Comparison of ENCODE assay signal across 16 cellular contexts in genomic region chr1:209710098-209710497, GRCh38. TPM values are rescaled to one million over a fixed set of nuclear protein-coding genes. Genes with fewer than 3 reads are reported as not detected.
DNase-seq lines count a peak whose midpoint lies in the region; ATAC-seq and TF ChIP-seq lines count a peak whose summit lies in the region.
"Had no signal": no experiment of that assay in that cellular context is flagged by ENCODE, and none has a peak within 500 bp of the region (broad histone marks: within the 10 kb centered on the region; RNA-seq: fewer than 3 reads in every experiment).

No MANE protein-coding gene starts in this region.

- DNase-seq in activated CD8-positive, alpha-beta memory T cell treated with anti-CD3 and anti-CD28 coated beads, Interleukin-2, amount 10 ng/mL, durations not matched to agents 7 days and 5 days: peak; percentile 44
- no peak for DNase-seq in activated CD8-positive, alpha-beta memory T cell treated with anti-CD3 and anti-CD28 coated beads for 24 hours
- DNase-seq in M059J (ENCODE audit: low read depth): peak; percentile 35
- DNase-seq in choroid plexus epithelial cell (ENCODE audit: low read depth): peak; percentile 18
- DNase-seq in glutamatergic neuron: no peak
- DNase-seq in H7: no peak
- no peak for DNase-seq in NCI-H774 (lab: John Stamatoyannopoulos, UW)
- DNase-seq: activated CD4-positive, CD25-positive, alpha-beta regulatory T cell treated with anti-CD3 and anti-CD28 coated beads, Interleukin-2, amount 50 U/mL, for 72 hours; GDM1; NCI-H526; sigmoid colon; stimulated activated CD4-positive, alpha-beta T cell treated with anti-CD3 and anti-CD28 coated beads, Interleukin-4, amount 100 ng/mL, for 4 hours had no signal

- peak; percentile 63 for ATAC-seq in activated CD8-positive, alpha-beta memory T cell treated with anti-CD3 and anti-CD28 coated beads, Interleukin-2, amount 10 ng/mL, durations not matched to agents 7 days and 5 days
- ATAC-seq in GM19372 (IDR thresholded peaks at IDR 0.05; ENCODE audit: low read depth, unreplicated experiment): peak; percentile 59

- peaks cover 18% of the 10 kb centered on the region for H3K4me1 Mint-ChIP-seq in activated CD8-positive, alpha-beta memory T cell treated with anti-CD3 and anti-CD28 coated beads, Interleukin-2, amount 10 ng/mL, durations not matched to agents 7 days and 5 days
- H3K4me1 Mint-ChIP-seq in glutamatergic neuron (ENCODE audit: low read depth, unreplicated experiment): no peaks in the 10 kb centered on the region

- H3K36me3 ChIP-seq in H7 (replicated peaks; ENCODE audit: control insufficient read depth, insufficient read depth, low read length): no peaks in the 10 kb centered on the region
- H3K36me3 ChIP-seq: HAP-1, sigmoid colon had no signal

- H3K4me3 ChIP-seq in choroid plexus epithelial cell (ENCODE audit: low read depth, low read length): no peak overlapping the region
- no peak overlapping the region for H3K4me3 ChIP-seq in H7 (ENCODE audit: insufficient read depth, low read depth, low read length)
- H3K4me3 ChIP-seq: HAP-1, sigmoid colon had no signal

- peaks cover 2% of the 10 kb centered on the region for H3K36me3 Mint-ChIP-seq in activated CD8-positive, alpha-beta memory T cell treated with anti-CD3 and anti-CD28 coated beads, Interleukin-2, amount 10 ng/mL, durations not matched to agents 7 days and 5 days
- H3K36me3 Mint-ChIP-seq in glutamatergic neuron (ENCODE audit: unreplicated experiment): no peaks in the 10 kb centered on the region

- no peaks in the 10 kb centered on the region for H3K27me3 Mint-ChIP-seq in activated CD8-positive, alpha-beta memory T cell treated with anti-CD3 and anti-CD28 coated beads, Interleukin-2, amount 10 ng/mL, durations not matched to agents 7 days and 5 days
- no peaks in the 10 kb centered on the region for H3K27me3 Mint-ChIP-seq in glutamatergic neuron (ENCODE audit: unreplicated experiment)

- H3K27me3 ChIP-seq in H7 (ENCODE audit: control insufficient read depth, insufficient read depth, low read length): no peaks in the 10 kb centered on the region
- H3K27me3 ChIP-seq: sigmoid colon had no signal

- no peak overlapping the region for H3K4me3 Mint-ChIP-seq in activated CD8-positive, alpha-beta memory T cell treated with anti-CD3 and anti-CD28 coated beads, Interleukin-2, amount 10 ng/mL, durations not matched to agents 7 days and 5 days
- H3K4me3 Mint-ChIP-seq in glutamatergic neuron (ENCODE audit: unreplicated experiment): no peak overlapping the region

- H3K9me3 Mint-ChIP-seq in activated CD8-positive, alpha-beta memory T cell treated with anti-CD3 and anti-CD28 coated beads, Interleukin-2, amount 10 ng/mL, durations not matched to agents 7 days and 5 days (ENCODE audit: low read depth): no peaks in the 10 kb centered on the region
- H3K9me3 Mint-ChIP-seq in glutamatergic neuron (ENCODE audit: unreplicated experiment): no peaks in the 10 kb centered on the region

- H3K27ac Mint-ChIP-seq in activated CD8-positive, alpha-beta memory T cell treated with anti-CD3 and anti-CD28 coated beads, Interleukin-2, amount 10 ng/mL, durations not matched to agents 7 days and 5 days: peak overlapping the region; percentile 67
- H3K27ac Mint-ChIP-seq in glutamatergic neuron (ENCODE audit: unreplicated experiment): no peak overlapping the region

- CTCF ChIA-PET in activated CD8-positive, alpha-beta memory T cell treated with anti-CD3 and anti-CD28 coated beads, Interleukin-2, amount 10 ng/mL, durations not matched to agents 7 days and 5 days (lab: Charles Lee): interaction anchor here (0.7 to 1.5 kb wide), 2 partner anchors 36 to 67 kb away, joined by 3 read pairs; no protein-coding TSS in a partner anchor

- TF ChIP-seq CTCF in choroid plexus epithelial cell (conservative IDR thresholded peaks at IDR 0.05; ENCODE audit: low read depth, low read length) (no peak), glutamatergic neuron (IDR thresholded peaks at IDR 0.05; ENCODE audit: partially characterized antibody, unreplicated experiment) (no peak)

RNA-seq across cellular contexts. Expression of gene HSD11B1, which starts 5.5 kb away (rescaled TPM):
- under 1 TPM in 1 of 2 experiments, not detected in 1; 0.91 TPM for total RNA-seq in activated CD8-positive, alpha-beta memory T cell treated with anti-CD3 and anti-CD28 coated beads, Interleukin-2, amount 10 ng/mL, durations not matched to agents 7 days and 5 days
- total RNA-seq in M059J (2014; rRNA removed; shearing (Covaris generic)): 1.9 and 4.3 TPM in 2 replicates
- not detected for total RNA-seq in glutamatergic neuron (ENCODE audit: unreplicated experiment)
- not detected in 2 replicates for total RNA-seq in H7 (2014; rRNA removed; shearing (Covaris generic))

RNA-seq across cellular contexts. Expression of gene G0S2, which starts 34.9 kb away (rescaled TPM):
- total RNA-seq in activated CD8-positive, alpha-beta memory T cell treated with anti-CD3 and anti-CD28 coated beads, Interleukin-2, amount 10 ng/mL, durations not matched to agents 7 days and 5 days: 1 to 10 TPM in 1 of 2 experiments, under 1 TPM in 1; 0.70 to 1.5 TPM
- 267 and 322 TPM in 2 replicates for total RNA-seq in M059J (2014; rRNA removed; shearing (Covaris generic))
- total RNA-seq in glutamatergic neuron (ENCODE audit: unreplicated experiment): 2.5 TPM
- 0.48 and 0.74 TPM in 2 replicates for total RNA-seq in H7 (2014; rRNA removed; shearing (Covaris generic))

RNA-seq across cellular contexts. Expression of gene TRAF3IP3, which starts 45.8 kb away (rescaled TPM):
- 100 to 1,000 TPM; 351 to 406 TPM for total RNA-seq in activated CD8-positive, alpha-beta memory T cell treated with anti-CD3 and anti-CD28 coated beads, Interleukin-2, amount 10 ng/mL, durations not matched to agents 7 days and 5 days
- total RNA-seq in M059J (2014; rRNA removed; shearing (Covaris generic)): not detected in 2 replicates
- total RNA-seq in glutamatergic neuron (ENCODE audit: unreplicated experiment): not detected
- not detected in 2 replicates for total RNA-seq in H7 (2014; rRNA removed; shearing (Covaris generic))
- total RNA-seq: bronchial epithelial cell, osteoblast had no signal

RNA-seq across cellular contexts. Expression of gene LAMB3, which starts 57.9 kb away (rescaled TPM):
- total RNA-seq in activated CD8-positive, alpha-beta memory T cell treated with anti-CD3 and anti-CD28 coated beads, Interleukin-2, amount 10 ng/mL, durations not matched to agents 7 days and 5 days: 1 to 10 TPM; 1.3 to 2.5 TPM
- total RNA-seq in M059J (2014; rRNA removed; shearing (Covaris generic)): 31.5 and 62.2 TPM in 2 replicates
- 0.54 TPM for total RNA-seq in glutamatergic neuron (ENCODE audit: unreplicated experiment)
- total RNA-seq in H7 (2014; rRNA removed; shearing (Covaris generic)): 0.45 and 1.0 TPM in 2 replicates

Comparison
In these comparisons a context has a peak if more than half of its experiments do, and no peak if none do; other contexts are left out.
1. DNase-seq: peak in activated CD8-positive, alpha-beta memory T cell treated with anti-CD3 and anti-CD28 coated beads, Interleukin-2, amount 10 ng/mL, durations not matched to agents 7 days and 5 days (single experiment), M059J (single experiment) and choroid plexus epithelial cell (single experiment); none in activated CD8-positive, alpha-beta memory T cell treated with anti-CD3 and anti-CD28 coated beads for 24 hours (single experiment), glutamatergic neuron (single experiment), H7 (single experiment) and NCI-H774 (single experiment).
2. RNA of gene G0S2, which starts 34.9 kb away (total RNA-seq): 267 to 322 TPM in M059J; 2.5 TPM in glutamatergic neuron (single experiment), 0.70 to 1.5 TPM in activated CD8-positive, alpha-beta memory T cell treated with anti-CD3 and anti-CD28 coated beads, Interleukin-2, amount 10 ng/mL, durations not matched to agents 7 days and 5 days and 0.48 to 0.74 TPM in H7; every median in the first group is over 10 times any median in the second.
3. RNA of gene TRAF3IP3, which starts 45.8 kb away (total RNA-seq): 351 to 406 TPM in activated CD8-positive, alpha-beta memory T cell treated with anti-CD3 and anti-CD28 coated beads, Interleukin-2, amount 10 ng/mL, durations not matched to agents 7 days and 5 days; not detected in M059J, not detected in glutamatergic neuron (single experiment) and not detected in H7; every median in the first group is over 100 times any median in the second.